Comparison of ENCODE assay signal across 27 cellular contexts in genomic region chr22:39129081-39129480, GRCh38. TPM values are rescaled to one million over a fixed set of nuclear protein-coding genes. Genes with fewer than 3 reads are reported as not detected.
"Had no signal": no experiment of that assay in that cellular context is flagged by ENCODE, and none has a peak within 500 bp of the region (broad histone marks: within the 10 kb centered on the region; RNA-seq: fewer than 3 reads in every experiment).

No MANE protein-coding gene starts in this region.

- H3K4me3 ChIP-seq: adrenal gland, breast epithelium, coronary artery, left lung, pancreas, psoas muscle, right atrium auricular region, uterus had no signal

- H3K36me3 Mint-ChIP-seq: activated CD4-positive, alpha-beta memory T cell treated with anti-CD3 and anti-CD28 coated beads for 36 hours; activated naive CD8-positive, alpha-beta T cell; natural killer cell had no signal

- H3K27me3 Mint-ChIP-seq: activated CD4-positive, alpha-beta memory T cell treated with anti-CD3 and anti-CD28 coated beads for 36 hours; activated naive CD8-positive, alpha-beta T cell had no signal

- H3K27me3 ChIP-seq: adrenal gland, breast epithelium, left lung, pancreas, right atrium auricular region, uterus had no signal

- H3K9me3 Mint-ChIP-seq: activated CD4-positive, alpha-beta memory T cell treated with anti-CD3 and anti-CD28 coated beads for 36 hours; immature natural killer cell; natural killer cell; T-helper 1 cell treated with Interleukin-12 subunit alpha and Interleukin-12 subunit beta and Interleukin-4 antibody, amounts not matched to agents 30 μg/mL and 1 μg/mL, for 36 hours had no signal

- ATAC-seq: left lung, natural killer cell, psoas muscle had no signal

- H3K4me1 ChIP-seq: pancreas, psoas muscle, uterus had no signal

- H3K27ac Mint-ChIP-seq: activated CD4-positive, alpha-beta memory T cell treated with anti-CD3 and anti-CD28 coated beads for 36 hours; activated naive CD8-positive, alpha-beta T cell; T-helper 1 cell treated with Interleukin-12 subunit alpha and Interleukin-12 subunit beta and Interleukin-4 antibody, amounts not matched to agents 30 μg/mL and 1 μg/mL, for 36 hours had no signal

- H3K4me3 Mint-ChIP-seq: activated CD4-positive, alpha-beta memory T cell treated with anti-CD3 and anti-CD28 coated beads for 36 hours; activated naive CD8-positive, alpha-beta T cell; immature natural killer cell; natural killer cell; T-helper 1 cell treated with Interleukin-12 subunit alpha and Interleukin-12 subunit beta and Interleukin-4 antibody, amounts not matched to agents 30 μg/mL and 1 μg/mL, for 36 hours had no signal

- DNase-seq: activated CD4-positive, alpha-beta T cell treated with anti-CD3 and anti-CD28 coated beads for 4 hours; activated CD4-positive, CD25-positive, alpha-beta regulatory T cell; activated gamma-delta T cell treated with Interleukin-2 at 50 U/mL for 16 hours; activated T-cell treated with anti-CD3 and anti-CD28 coated beads, Interleukin-2, amount 50 U/mL, for 48 hours; adrenal gland; effector CD4-positive, alpha-beta T cell; erythroblast; foreskin fibroblast; immature natural killer cell; natural killer cell; psoas muscle; stimulated activated CD4-positive, alpha-beta T cell treated with anti-CD3 and anti-CD28 coated beads, Interleukin-1b, Interleukin-23, amount 100 ng/mL, for 48 hours; T1000; trophoblast cell; uterus had no signal

- H3K27ac ChIP-seq: adrenal gland, breast epithelium, coronary artery, left lung, neutrophil, pancreas, psoas muscle, right atrium auricular region, uterus had no signal

- H3K9me3 ChIP-seq: adrenal gland, breast epithelium, left lung, neutrophil, pancreas, psoas muscle, right atrium auricular region, uterus had no signal

- FAIRE-seq: pancreas had no signal

- H3K36me3 ChIP-seq: adrenal gland, breast epithelium, uterus had no signal

RNA-seq across cellular contexts. Expression of gene APOBEC3H, which starts 32.0 kb away (rescaled TPM):
- total RNA-seq: kidney epithelial cell, lung microvascular endothelial cell, psoas muscle, temporal lobe had no signal
